8 cellular contexts compared by ENCODE assay signal in the genomic region with DNA sequence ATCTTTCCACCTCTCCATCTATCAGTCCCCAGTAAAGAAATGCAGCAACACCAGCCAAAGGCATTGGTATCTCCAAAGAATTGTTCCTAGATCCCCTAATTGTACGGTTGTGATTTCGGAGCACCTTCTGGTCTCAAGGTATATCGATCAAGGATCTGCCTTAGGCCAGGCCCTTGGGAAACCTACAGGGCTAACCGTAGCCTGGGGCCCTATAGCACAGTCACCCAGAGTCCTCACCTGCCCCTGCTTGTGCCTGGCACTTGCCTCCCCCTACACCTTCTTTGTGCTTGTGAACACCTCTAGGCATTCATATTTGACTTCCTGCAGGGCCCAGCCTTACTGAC. TPM values are rescaled to one million over a fixed set of nuclear protein-coding genes. Genes with fewer than 3 reads are reported as not detected.
DNase-seq lines count a peak whose midpoint lies in the region; TF ChIP-seq lines count a peak whose summit lies in the region.

No MANE protein-coding gene starts in this region.

- DNase-seq in BE2C (no peak), A172 (ENCODE audit: low spot score) (no peak), SIG-M5 treated with dmso at 0.1 percent for 504 hours (lab: John Stamatoyannopoulos, UW; ENCODE audit: unreplicated experiment) (no peak), NCI-H1694 (lab: John Stamatoyannopoulos, UW) (no peak), NCI-H2081 treated with DMSO at 0.1 percent for 48 hours (lab: John Stamatoyannopoulos, UW) (no peak)

- H3K4me3 ChIP-seq in BE2C (ENCODE audit: low read depth, low read length) = peak overlapping the region; percentile 35
- peak overlapping the region; percentile 54 for H3K4me3 ChIP-seq in ectodermal cell (ENCODE audit: insufficient read depth, low read depth, low read length)
- H3K4me3 ChIP-seq in neuron (ENCODE audit: low read length) = peak overlapping the region; percentile 53

- no peaks in the 10 kb centered on the region for H3K36me3 Mint-ChIP-seq in IgD-negative memory B cell

- H3K27ac ChIP-seq in ectodermal cell (ENCODE audit: insufficient read depth, low read depth, low read length, poor library complexity, severe bottlenecking) = no peak overlapping the region

- peaks cover 29 to 40% (median 33%) of the 10 kb centered on the region in 3 donors for H3K4me1 Mint-ChIP-seq in IgD-negative memory B cell

- H3K27me3 Mint-ChIP-seq in IgD-negative memory B cell = no peaks in the 10 kb centered on the region

- WGBS in ectodermal cell, 2 experiments = 91% methylated on average over 4 of the region's 4 CpGs

- H3K27ac Mint-ChIP-seq in IgD-negative memory B cell = peak overlapping the region; percentile 92 to 98 (median 96)

- H3K9me3 Mint-ChIP-seq in IgD-negative memory B cell = peaks cover 0 to 2% (median 0%) of the 10 kb centered on the region in 3 donors

- H3K4me3 Mint-ChIP-seq in IgD-negative memory B cell = peak overlapping the region; percentile 26 to 91 (median 81)

- no peak for TF ChIP-seq CTCF in BE2C (IDR thresholded peaks at IDR 0.05; ENCODE audit: low read depth, low read length)

- H3K4me1 ChIP-seq in BE2C (no peaks in the 10 kb centered on the region), ectodermal cell (ENCODE audit: control insufficient read depth, insufficient read depth, low read length) (no peaks in the 10 kb centered on the region), neuron (ENCODE audit: insufficient read depth, low read length) (peaks cover 16% of the 10 kb centered on the region)

- H2AFZ ChIP-seq in neuron (ENCODE audit: low read depth, low read length) = peak overlapping the region; percentile 31

- H3K27me3 ChIP-seq in BE2C (no peaks in the 10 kb centered on the region), ectodermal cell (ENCODE audit: control insufficient read depth, insufficient read depth, low read length, poor library complexity, severe bottlenecking) (no peaks in the 10 kb centered on the region), neuron (ENCODE audit: insufficient read depth, low read length) (no peaks in the 10 kb centered on the region)

- H3K36me3 ChIP-seq in BE2C (peaks cover 6% of the 10 kb centered on the region; the same call in 1 of the 2 replicates), ectodermal cell (ENCODE audit: control insufficient read depth, insufficient read depth, low read length) (peaks cover 30% of the 10 kb centered on the region), neuron (ENCODE audit: insufficient read depth, low read length) (peaks cover 37% of the 10 kb centered on the region)

- no peaks in the 10 kb centered on the region for H3K9me3 ChIP-seq in BE2C
- no peaks in the 10 kb centered on the region for H3K9me3 ChIP-seq in ectodermal cell (ENCODE audit: control insufficient read depth, low read length)
- H3K9me3 ChIP-seq in neuron (ENCODE audit: low read length) = no peaks in the 10 kb centered on the region

RNA-seq across cellular contexts. Expression of gene AURKB, which starts 16.8 kb away (rescaled TPM):
- polyA plus RNA-seq in BE2C (2012; ENCODE audit: insufficient read depth, insufficient read length, low read depth) = 10.7 TPM
- 0.34 TPM for polyA plus RNA-seq in IgD-negative memory B cell
- 130 TPM for polyA plus RNA-seq in ectodermal cell (2013, experiment 1 of 4)
- 101 TPM for polyA plus RNA-seq in ectodermal cell (2013, experiment 2 of 4)
- polyA plus RNA-seq in ectodermal cell (2013, experiment 3 of 4) = 122 TPM
- 129 TPM for polyA plus RNA-seq in ectodermal cell (2013, experiment 4 of 4)
- 110 and 114 TPM in 2 replicates for total RNA-seq in A172 (2014; rRNA removed; shearing (Covaris generic))

RNA-seq across cellular contexts. Expression of gene CTC1, which starts 20.6 kb away (rescaled TPM):
- polyA plus RNA-seq in BE2C (2012; ENCODE audit: insufficient read depth, insufficient read length, low read depth) = 15.1 TPM
- 35.1 TPM for polyA plus RNA-seq in IgD-negative memory B cell
- 19.5 TPM for polyA plus RNA-seq in ectodermal cell (2013, experiment 1 of 4)
- 31.7 TPM for polyA plus RNA-seq in ectodermal cell (2013, experiment 2 of 4)
- polyA plus RNA-seq in ectodermal cell (2013, experiment 3 of 4) = 21.9 TPM
- 29.5 TPM for polyA plus RNA-seq in ectodermal cell (2013, experiment 4 of 4)
- 3.2 and 7.7 TPM in 2 replicates for total RNA-seq in A172 (2014; rRNA removed; shearing (Covaris generic))

RNA-seq across cellular contexts. Expression of gene PFAS, which starts 21.9 kb away (rescaled TPM):
- 56.0 TPM for polyA plus RNA-seq in BE2C (2012; ENCODE audit: insufficient read depth, insufficient read length, low read depth)
- polyA plus RNA-seq in IgD-negative memory B cell = 15.5 TPM
- polyA plus RNA-seq in ectodermal cell (2013, experiment 1 of 4) = 62.8 TPM
- polyA plus RNA-seq in ectodermal cell (2013, experiment 2 of 4) = 69.5 TPM
- polyA plus RNA-seq in ectodermal cell (2013, experiment 3 of 4) = 42.7 TPM
- polyA plus RNA-seq in ectodermal cell (2013, experiment 4 of 4) = 47.3 TPM
- 28.0 and 29.3 TPM in 2 replicates for total RNA-seq in A172 (2014; rRNA removed; shearing (Covaris generic))

RNA-seq across cellular contexts. Expression of gene BORCS6, which starts 37.2 kb away (rescaled TPM):
- 23.4 TPM for polyA plus RNA-seq in BE2C (2012; ENCODE audit: insufficient read depth, insufficient read length, low read depth)
- polyA plus RNA-seq in IgD-negative memory B cell = 30.0 TPM
- 3.2 TPM for polyA plus RNA-seq in ectodermal cell (2013, experiment 1 of 4)
- polyA plus RNA-seq in ectodermal cell (2013, experiment 2 of 4) = 3.4 TPM
- 2.9 TPM for polyA plus RNA-seq in ectodermal cell (2013, experiment 3 of 4)
- 3.1 TPM for polyA plus RNA-seq in ectodermal cell (2013, experiment 4 of 4)
- 8.8 and 10.9 TPM in 2 replicates for total RNA-seq in A172 (2014; rRNA removed; shearing (Covaris generic))

RNA-seq across cellular contexts. Expression of gene TMEM107, which starts 51.0 kb away (rescaled TPM):
- 1.5 TPM for polyA plus RNA-seq in BE2C (2012; ENCODE audit: insufficient read depth, insufficient read length, low read depth)
- 35.2 TPM for polyA plus RNA-seq in IgD-negative memory B cell
- polyA plus RNA-seq in ectodermal cell (2013, experiment 1 of 4) = 18.8 TPM
- polyA plus RNA-seq in ectodermal cell (2013, experiment 2 of 4) = 18.2 TPM
- polyA plus RNA-seq in ectodermal cell (2013, experiment 3 of 4) = 31.3 TPM
- 28.9 TPM for polyA plus RNA-seq in ectodermal cell (2013, experiment 4 of 4)
- 35.8 and 39.3 TPM in 2 replicates for total RNA-seq in A172 (2014; rRNA removed; shearing (Covaris generic))
